36 cellular contexts compared by ENCODE assay signal in genomic region chr9:27560457-27560856, GRCh38. TPM values are rescaled to one million over a fixed set of nuclear protein-coding genes. Genes with fewer than 3 reads are reported as not detected.
"Had no signal": no experiment of that assay in that cellular context is flagged by ENCODE, and none has a peak within 500 bp of the region (broad histone marks: within the 10 kb centered on the region; RNA-seq: fewer than 3 reads in every experiment).

No MANE protein-coding gene starts in this region.

- H3K4me1 ChIP-seq: left ventricle myocardium inferior, parathyroid adenoma, psoas muscle, right atrium auricular region, uterus had no signal

- H3K36me3 ChIP-seq: uterus had no signal

- H3K27me3 ChIP-seq: right atrium auricular region, right lobe of liver, tibial nerve, uterus had no signal

- H3K9me3 ChIP-seq: left ventricle myocardium inferior, psoas muscle, right atrium auricular region, right lobe of liver, tibial nerve, uterus had no signal

- ATAC-seq: left colon; naive thymus-derived CD4-positive, alpha-beta T cell; natural killer cell treated with Interleukin-12 subunit alpha and Interleukin-12 subunit beta and Interleukin-15 and Interleukin-18, amount 100 ng/mL, for 72 hours; psoas muscle; right lobe of liver; stimulated activated memory B cell treated with anti-CD40 and anti-IgM and Interleukin-4, amounts not matched to agents 10 μg/mL and 1 μg/mL and 100 μg/mL, for 72 hours; stimulated activated naive CD8-positive, alpha-beta T cell treated with anti-CD3 and anti-CD28 coated beads, Interleukin-15, amount 100 ng/mL, for 72 hours had no signal

- H3K27ac ChIP-seq: left ventricle myocardium inferior, parathyroid adenoma, psoas muscle, right atrium auricular region, right lobe of liver, tibial nerve, uterus had no signal

- DNase-seq: hypothalamus; immature natural killer cell; kidney; left colon; left ventricle myocardium inferior; mesendoderm; naive thymus-derived CD4-positive, alpha-beta T cell; nucleus accumbens; psoas muscle; right lobe of liver; stimulated activated CD4-positive, alpha-beta T cell treated with anti-CD3 and anti-CD28 coated beads, Interleukin-1b, Interleukin-23, amount 100 ng/mL, for 48 hours; stimulated activated CD4-positive, alpha-beta T cell treated with anti-CD3 and anti-CD28 coated beads, Interleukin-2, amount 100 ng/mL, for 48 hours; stimulated activated CD4-positive, alpha-beta T cell treated with anti-CD3 and anti-CD28 coated beads, Interleukin-4, amount 100 ng/mL, for 4 hours; stimulated activated CD8-positive, alpha-beta memory T cell treated with anti-CD3 and anti-CD28 coated beads, Interleukin-4, amount 100 ng/mL, for 48 hours; stimulated activated naive CD4-positive, alpha-beta T cell treated with Interleukin-2 at 50 U/mL for 16 hours; stimulated activated naive CD8-positive, alpha-beta T cell treated with anti-CD3 and anti-CD28 coated beads, Interleukin-15, amount 100 ng/mL, for 72 hours; substantia nigra; uterus had no signal

- H3K4me3 ChIP-seq: left ventricle myocardium inferior, lung, psoas muscle, right atrium auricular region, right lobe of liver, smooth muscle cell, tibial nerve, uterus had no signal

RNA-seq across cellular contexts. Expression of gene MOB3B, which starts 30.8 kb away (rescaled TPM):
- total RNA-seq: myocyte had no signal

RNA-seq across cellular contexts. Expression of gene IFNK, which starts 36.4 kb away (rescaled TPM):
- total RNA-seq: kidney; left colon; left ventricle myocardium inferior; lower leg skin; lung; mesothelial cell of epicardium; mononuclear cell; myocyte; naive thymus-derived CD4-positive, alpha-beta T cell; natural killer cell treated with Interleukin-12 subunit alpha and Interleukin-12 subunit beta and Interleukin-15 and Interleukin-18, amount 100 ng/mL, for 72 hours; osteoblast; posterior vena cava; psoas muscle; renal cortical epithelial cell; right atrium auricular region; right lobe of liver; skeletal muscle tissue; smooth muscle cell; temporal lobe; tibial nerve; ureter; uterus had no signal
- polyA plus RNA-seq: immature natural killer cell; lung; naive thymus-derived CD4-positive, alpha-beta T cell; neural cell; psoas muscle; smooth muscle cell had no signal
